In genomic region chr3:157159037-157159761, GRCh38 we compare ENCODE assay signal across 7 cellular contexts.
DNase-seq lines count a peak whose midpoint lies in the region; ATAC-seq lines count a peak whose summit lies in the region.

No MANE protein-coding gene starts in this region.

- peak; percentile 26 for ATAC-seq in GM18508 (IDR thresholded peaks at IDR 0.05; ENCODE audit: insufficient read depth, unreplicated experiment)
- peak; percentile 43 for ATAC-seq in HG02852 (IDR thresholded peaks at IDR 0.05; ENCODE audit: unreplicated experiment)

- DNase-seq in NCI-H2081 treated with DMSO at 0.1 percent for 48 hours (lab: John Stamatoyannopoulos, UW) (peak; percentile 77), cerebellar cortex (ENCODE audit: low spot score) (peak; percentile 40), left kidney (ENCODE audit: low read depth, low spot score) (peak; percentile 86)
- DNase-seq in activated CD4-positive, CD25-positive, alpha-beta regulatory T cell treated with anti-CD3 and anti-CD28 coated beads, Interleukin-2, amount 50 U/mL, for 16 hours (ENCODE audit: low read depth, low spot score) = peak; percentile 60
- peak; percentile 67 for DNase-seq in stimulated activated CD4-positive, alpha-beta T cell treated with anti-CD3 and anti-CD28 coated beads, Interleukin-2, amount 100 ng/mL, for 4 hours (ENCODE audit: low read depth)

Comparison
In these comparisons a context has a peak if more than half of its experiments do, and no peak if none do; other contexts are left out.
1. Peak in every context shown above with its lines: DNase-seq and ATAC-seq.